2 cellular contexts compared by ENCODE assay signal in genomic region chr22:49595465-49596078, GRCh38.
A peak's percentile ranks its signal among the peaks of the same experiment; 100 is the strongest.
TF ChIP-seq lines count a peak whose summit lies in the region.

No MANE protein-coding gene starts in this region.

TF ChIP-seq in HEK293, 187 proteins besides CTCF, POLR2A, EP300 and RAD21 (continued from another document and continues in another):
- TF ChIP-seq, protein P1, sequence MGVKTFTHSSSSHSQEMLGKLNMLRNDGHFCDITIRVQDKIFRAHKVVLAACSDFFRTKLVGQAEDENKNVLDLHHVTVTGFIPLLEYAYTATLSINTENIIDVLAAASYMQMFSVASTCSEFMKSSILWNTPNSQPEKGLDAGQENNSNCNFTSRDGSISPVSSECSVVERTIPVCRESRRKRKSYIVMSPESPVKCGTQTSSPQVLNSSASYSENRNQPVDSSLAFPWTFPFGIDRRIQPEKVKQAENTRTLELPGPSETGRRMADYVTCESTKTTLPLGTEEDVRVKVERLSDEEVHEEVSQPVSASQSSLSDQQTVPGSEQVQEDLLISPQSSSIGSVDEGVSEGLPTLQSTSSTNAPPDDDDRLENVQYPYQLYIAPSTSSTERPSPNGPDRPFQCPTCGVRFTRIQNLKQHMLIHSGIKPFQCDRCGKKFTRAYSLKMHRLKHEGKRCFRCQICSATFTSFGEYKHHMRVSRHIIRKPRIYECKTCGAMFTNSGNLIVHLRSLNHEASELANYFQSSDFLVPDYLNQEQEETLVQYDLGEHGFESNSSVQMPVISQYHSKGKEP (tag by site-specific recombination; IDR thresholded peaks at IDR 0.05): no peak
- peak; percentile 67 for TF ChIP-seq YY2 (tag by site-specific recombination; IDR thresholded peaks at IDR 0.05)
- no peak for TF ChIP-seq ZSCAN16 (tag by site-specific recombination; IDR thresholded peaks at IDR 0.05)
- TF ChIP-seq, protein P2, sequence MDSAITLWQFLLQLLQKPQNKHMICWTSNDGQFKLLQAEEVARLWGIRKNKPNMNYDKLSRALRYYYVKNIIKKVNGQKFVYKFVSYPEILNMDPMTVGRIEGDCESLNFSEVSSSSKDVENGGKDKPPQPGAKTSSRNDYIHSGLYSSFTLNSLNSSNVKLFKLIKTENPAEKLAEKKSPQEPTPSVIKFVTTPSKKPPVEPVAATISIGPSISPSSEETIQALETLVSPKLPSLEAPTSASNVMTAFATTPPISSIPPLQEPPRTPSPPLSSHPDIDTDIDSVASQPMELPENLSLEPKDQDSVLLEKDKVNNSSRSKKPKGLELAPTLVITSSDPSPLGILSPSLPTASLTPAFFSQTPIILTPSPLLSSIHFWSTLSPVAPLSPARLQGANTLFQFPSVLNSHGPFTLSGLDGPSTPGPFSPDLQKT (IDR thresholded peaks at IDR 0.05; ENCODE audit: borderline replicate concordance, low read depth, low read length): no peak
- 0 out of 2 replicates have a peak, but pooled peaks have one; percentile 62 for TF ChIP-seq SALL2 (tag by site-specific recombination; IDR thresholded peaks at IDR 0.05; ENCODE audit: borderline replicate concordance)
- TF ChIP-seq ZNF169 (tag by site-specific recombination; IDR thresholded peaks at IDR 0.05): peak; percentile 76
- TF ChIP-seq, protein P3, sequence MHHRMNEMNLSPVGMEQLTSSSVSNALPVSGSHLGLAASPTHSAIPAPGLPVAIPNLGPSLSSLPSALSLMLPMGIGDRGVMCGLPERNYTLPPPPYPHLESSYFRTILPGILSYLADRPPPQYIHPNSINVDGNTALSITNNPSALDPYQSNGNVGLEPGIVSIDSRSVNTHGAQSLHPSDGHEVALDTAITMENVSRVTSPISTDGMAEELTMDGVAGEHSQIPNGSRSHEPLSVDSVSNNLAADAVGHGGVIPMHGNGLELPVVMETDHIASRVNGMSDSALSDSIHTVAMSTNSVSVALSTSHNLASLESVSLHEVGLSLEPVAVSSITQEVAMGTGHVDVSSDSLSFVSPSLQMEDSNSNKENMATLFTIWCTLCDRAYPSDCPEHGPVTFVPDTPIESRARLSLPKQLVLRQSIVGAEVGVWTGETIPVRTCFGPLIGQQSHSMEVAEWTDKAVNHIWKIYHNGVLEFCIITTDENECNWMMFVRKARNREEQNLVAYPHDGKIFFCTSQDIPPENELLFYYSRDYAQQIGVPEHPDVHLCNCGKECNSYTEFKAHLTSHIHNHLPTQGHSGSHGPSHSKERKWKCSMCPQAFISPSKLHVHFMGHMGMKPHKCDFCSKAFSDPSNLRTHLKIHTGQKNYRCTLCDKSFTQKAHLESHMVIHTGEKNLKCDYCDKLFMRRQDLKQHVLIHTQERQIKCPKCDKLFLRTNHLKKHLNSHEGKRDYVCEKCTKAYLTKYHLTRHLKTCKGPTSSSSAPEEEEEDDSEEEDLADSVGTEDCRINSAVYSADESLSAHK (tag by site-specific recombination; IDR thresholded peaks at IDR 0.05): no peak
- TF ChIP-seq ZNF544 (tag by site-specific recombination; IDR thresholded peaks at IDR 0.05): 0 out of 2 replicates have a peak, but pooled peaks have one; percentile 18
- no peak for TF ChIP-seq ZNF626 (tag by site-specific recombination; IDR thresholded peaks at IDR 0.05)
- TF ChIP-seq ZNF747 (tag by site-specific recombination; IDR thresholded peaks at IDR 0.05): peak; percentile 98; the same call in 1 of the 2 replicates
- no peak for TF ChIP-seq ZNF843 (tag by site-specific recombination; IDR thresholded peaks at IDR 0.05)
- peak; percentile 66; the same call in 1 of the 2 replicates for TF ChIP-seq ATF2 (tag by site-specific recombination; IDR thresholded peaks at IDR 0.05; ENCODE audit: low read depth)
- TF ChIP-seq ZNF548 (tag by site-specific recombination; IDR thresholded peaks at IDR 0.05): 0 out of 2 replicates have a peak, but pooled peaks have one; percentile 12
- TF ChIP-seq BCL11B (tag by site-specific recombination; IDR thresholded peaks at IDR 0.05; ENCODE audit: low read depth): no peak
- TF ChIP-seq ZNF37A (tag by site-specific recombination; IDR thresholded peaks at IDR 0.05): no peak
- TF ChIP-seq ZNF768 (tag by site-specific recombination; IDR thresholded peaks at IDR 0.05): no peak
- TF ChIP-seq ZNF248 (tag by site-specific recombination; IDR thresholded peaks at IDR 0.05): peak; percentile 44; the same call in 1 of the 2 replicates
- TF ChIP-seq ZNF521 (tag by site-specific recombination; IDR thresholded peaks at IDR 0.05): peak; percentile 97
- peak; percentile 99 for TF ChIP-seq ZNF513 (tag by site-specific recombination; IDR thresholded peaks at IDR 0.05)

TF ChIP-seq in K562, 482 proteins besides CTCF, POLR2A, EP300 and RAD21 (continued from another document):
- TF ChIP-seq GMEB1 (CRISPR knock-in tag; IDR thresholded peaks at IDR 0.05): no peak
- peak in 1 of 2 experiments; percentile 51; a peak in 2 of 4 replicates for TF ChIP-seq HDAC1 (IDR thresholded peaks at IDR 0.05)
- no peak for TF ChIP-seq MYC (IDR thresholded peaks at IDR 0.05; ENCODE audit: low read depth, low read length)
- no peak for TF ChIP-seq MYC (CRISPR knock-in tag; IDR thresholded peaks at IDR 0.05; ENCODE audit: borderline replicate concordance, low read depth)
- TF ChIP-seq KDM1A (IDR thresholded peaks at IDR 0.05): peak; percentile 56 to 58; a peak in 2 of 4 replicates
- TF ChIP-seq HLTF (IDR thresholded peaks at IDR 0.05): 0 out of 2 replicates have a peak, but pooled peaks have one; percentile 10
- peak; percentile 74; the same call in 1 of the 2 replicates for TF ChIP-seq EHMT2 (IDR thresholded peaks at IDR 0.05)
- no peak for TF ChIP-seq SMARCC2 (IDR thresholded peaks at IDR 0.05; ENCODE audit: low read depth)
- peak; percentile 4; the same call in 1 of the 2 replicates for TF ChIP-seq TSC22D4 (tag; IDR thresholded peaks at IDR 0.05)
- TF ChIP-seq MECOM (CRISPR knock-in tag; IDR thresholded peaks at IDR 0.05): no peak
- peak; percentile 45; the same call in 1 of the 2 replicates for TF ChIP-seq ZBTB2 (IDR thresholded peaks at IDR 0.05)
- TF ChIP-seq GATAD2B (IDR thresholded peaks at IDR 0.05; ENCODE audit: borderline replicate concordance): no peak
- no peak for TF ChIP-seq NCOA4 (IDR thresholded peaks at IDR 0.05; ENCODE audit: partially characterized antibody)
- no peak for TF ChIP-seq ATF1 (CRISPR knock-in tag; IDR thresholded peaks at IDR 0.05)
- peak; percentile 58 for TF ChIP-seq ATF1 (tag; IDR thresholded peaks at IDR 0.05)
- TF ChIP-seq SP1 (CRISPR knock-in tag; IDR thresholded peaks at IDR 0.05): no peak
- TF ChIP-seq NCOA6 (IDR thresholded peaks at IDR 0.05): no peak
